ENCODE assay signal across 2 cellular contexts in the genomic region with DNA sequence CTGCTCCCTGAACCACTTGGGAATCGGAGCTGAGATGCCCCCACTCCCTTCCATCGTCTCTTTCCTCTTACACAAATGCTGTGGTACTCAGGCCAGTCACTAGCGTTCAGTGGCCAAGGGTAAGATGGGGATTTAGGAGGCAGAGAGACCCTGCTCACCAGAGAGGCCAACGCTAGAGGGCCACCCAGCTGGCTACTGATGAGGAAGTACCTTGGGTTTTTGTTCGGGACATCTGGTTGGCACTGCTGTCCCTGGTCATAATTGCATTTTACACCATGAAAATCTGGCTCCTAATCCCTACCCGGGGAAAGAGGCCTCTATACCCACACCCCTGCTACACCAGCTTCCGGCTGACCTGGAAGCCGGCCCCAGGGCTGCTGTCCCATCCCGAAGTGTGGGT.
TF ChIP-seq lines count a peak whose summit lies in the region.

No MANE protein-coding gene starts in this region.

TF ChIP-seq in HepG2, 621 proteins besides CTCF, POLR2A, EP300 and RAD21:
- TF ChIP-seq, protein P1, sequence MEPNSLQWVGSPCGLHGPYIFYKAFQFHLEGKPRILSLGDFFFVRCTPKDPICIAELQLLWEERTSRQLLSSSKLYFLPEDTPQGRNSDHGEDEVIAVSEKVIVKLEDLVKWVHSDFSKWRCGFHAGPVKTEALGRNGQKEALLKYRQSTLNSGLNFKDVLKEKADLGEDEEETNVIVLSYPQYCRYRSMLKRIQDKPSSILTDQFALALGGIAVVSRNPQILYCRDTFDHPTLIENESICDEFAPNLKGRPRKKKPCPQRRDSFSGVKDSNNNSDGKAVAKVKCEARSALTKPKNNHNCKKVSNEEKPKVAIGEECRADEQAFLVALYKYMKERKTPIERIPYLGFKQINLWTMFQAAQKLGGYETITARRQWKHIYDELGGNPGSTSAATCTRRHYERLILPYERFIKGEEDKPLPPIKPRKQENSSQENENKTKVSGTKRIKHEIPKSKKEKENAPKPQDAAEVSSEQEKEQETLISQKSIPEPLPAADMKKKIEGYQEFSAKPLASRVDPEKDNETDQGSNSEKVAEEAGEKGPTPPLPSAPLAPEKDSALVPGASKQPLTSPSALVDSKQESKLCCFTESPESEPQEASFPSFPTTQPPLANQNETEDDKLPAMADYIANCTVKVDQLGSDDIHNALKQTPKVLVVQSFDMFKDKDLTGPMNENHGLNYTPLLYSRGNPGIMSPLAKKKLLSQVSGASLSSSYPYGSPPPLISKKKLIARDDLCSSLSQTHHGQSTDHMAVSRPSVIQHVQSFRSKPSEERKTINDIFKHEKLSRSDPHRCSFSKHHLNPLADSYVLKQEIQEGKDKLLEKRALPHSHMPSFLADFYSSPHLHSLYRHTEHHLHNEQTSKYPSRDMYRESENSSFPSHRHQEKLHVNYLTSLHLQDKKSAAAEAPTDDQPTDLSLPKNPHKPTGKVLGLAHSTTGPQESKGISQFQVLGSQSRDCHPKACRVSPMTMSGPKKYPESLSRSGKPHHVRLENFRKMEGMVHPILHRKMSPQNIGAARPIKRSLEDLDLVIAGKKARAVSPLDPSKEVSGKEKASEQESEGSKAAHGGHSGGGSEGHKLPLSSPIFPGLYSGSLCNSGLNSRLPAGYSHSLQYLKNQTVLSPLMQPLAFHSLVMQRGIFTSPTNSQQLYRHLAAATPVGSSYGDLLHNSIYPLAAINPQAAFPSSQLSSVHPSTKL (CRISPR knock-in tag; IDR thresholded peaks at IDR 0.05) = no peak
- TF ChIP-seq ZKSCAN8 (CRISPR knock-in tag; IDR thresholded peaks at IDR 0.05; ENCODE audit: borderline replicate concordance) (no peak), KDM2A (CRISPR knock-in tag; IDR thresholded peaks at IDR 0.05; ENCODE audit: borderline replicate concordance, low read depth) (0 out of 2 replicates have a peak, but pooled peaks have one; percentile 12)

TF ChIP-seq in GM12878, 131 proteins besides CTCF, POLR2A, EP300 and RAD21:
- TF ChIP-seq TARDBP (IDR thresholded peaks at IDR 0.05; ENCODE audit: borderline replicate concordance) = no peak
- TF ChIP-seq CBFB (IDR thresholded peaks at IDR 0.05; ENCODE audit: low read depth) = no peak
- no peak for TF ChIP-seq CREM (IDR thresholded peaks at IDR 0.05; ENCODE audit: low read depth)
- TF ChIP-seq SP1 (IDR thresholded peaks at IDR 0.05; ENCODE audit: low read depth, low read length) = no peak
- TF ChIP-seq HDAC6 (IDR thresholded peaks at IDR 0.05; ENCODE audit: unreplicated experiment) = no peak
- no peak for TF ChIP-seq CEBPB (IDR thresholded peaks at IDR 0.05; ENCODE audit: borderline replicate concordance in 1 of 2, low read depth in 2 of 2, low read length in 2 of 2)
- TF ChIP-seq, protein P2, sequence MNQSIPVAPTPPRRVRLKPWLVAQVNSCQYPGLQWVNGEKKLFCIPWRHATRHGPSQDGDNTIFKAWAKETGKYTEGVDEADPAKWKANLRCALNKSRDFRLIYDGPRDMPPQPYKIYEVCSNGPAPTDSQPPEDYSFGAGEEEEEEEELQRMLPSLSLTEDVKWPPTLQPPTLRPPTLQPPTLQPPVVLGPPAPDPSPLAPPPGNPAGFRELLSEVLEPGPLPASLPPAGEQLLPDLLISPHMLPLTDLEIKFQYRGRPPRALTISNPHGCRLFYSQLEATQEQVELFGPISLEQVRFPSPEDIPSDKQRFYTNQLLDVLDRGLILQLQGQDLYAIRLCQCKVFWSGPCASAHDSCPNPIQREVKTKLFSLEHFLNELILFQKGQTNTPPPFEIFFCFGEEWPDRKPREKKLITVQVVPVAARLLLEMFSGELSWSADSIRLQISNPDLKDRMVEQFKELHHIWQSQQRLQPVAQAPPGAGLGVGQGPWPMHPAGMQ (IDR thresholded peaks at IDR 0.05; ENCODE audit: borderline replicate concordance) = no peak
- no peak for TF ChIP-seq RBBP5 (conservative IDR thresholded peaks at IDR 0.05)
- TF ChIP-seq CHD4 (IDR thresholded peaks at IDR 0.05) = no peak
- TF ChIP-seq YY1 (IDR thresholded peaks at IDR 0.05; ENCODE audit: low read depth, low read length) = no peak
- TF ChIP-seq, protein P3, sequence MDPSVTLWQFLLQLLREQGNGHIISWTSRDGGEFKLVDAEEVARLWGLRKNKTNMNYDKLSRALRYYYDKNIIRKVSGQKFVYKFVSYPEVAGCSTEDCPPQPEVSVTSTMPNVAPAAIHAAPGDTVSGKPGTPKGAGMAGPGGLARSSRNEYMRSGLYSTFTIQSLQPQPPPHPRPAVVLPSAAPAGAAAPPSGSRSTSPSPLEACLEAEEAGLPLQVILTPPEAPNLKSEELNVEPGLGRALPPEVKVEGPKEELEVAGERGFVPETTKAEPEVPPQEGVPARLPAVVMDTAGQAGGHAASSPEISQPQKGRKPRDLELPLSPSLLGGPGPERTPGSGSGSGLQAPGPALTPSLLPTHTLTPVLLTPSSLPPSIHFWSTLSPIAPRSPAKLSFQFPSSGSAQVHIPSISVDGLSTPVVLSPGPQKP (IDR thresholded peaks at IDR 0.05; ENCODE audit: low read depth, low read length) = no peak
- TF ChIP-seq RB1 (IDR thresholded peaks at IDR 0.05; ENCODE audit: borderline replicate concordance) = no peak
